In the genomic region with DNA sequence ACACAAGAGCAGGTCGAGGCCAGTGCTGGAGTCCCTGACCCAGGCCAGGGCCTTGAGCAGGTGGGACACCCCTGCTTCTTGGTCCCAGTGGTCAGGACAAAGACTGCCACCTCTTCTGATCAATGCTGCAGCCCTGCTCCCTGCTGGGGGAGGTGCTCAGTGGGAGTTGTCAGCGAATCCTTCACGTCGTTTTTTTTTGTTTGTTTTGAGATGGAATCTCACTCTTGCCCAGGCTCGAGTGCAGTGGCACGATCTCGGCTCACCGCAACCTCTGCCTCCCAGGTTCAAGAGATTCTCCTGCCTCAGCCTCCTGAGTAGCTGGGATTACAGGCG, we compare ENCODE assay signal across 21 cellular contexts. TPM values are rescaled to one million over a fixed set of nuclear protein-coding genes. Genes with fewer than 3 reads are reported as not detected.
DNase-seq lines count a peak whose midpoint lies in the region; ATAC-seq and TF ChIP-seq lines count a peak whose summit lies in the region.
"Had no signal": no experiment of that assay in that cellular context is flagged by ENCODE, and none has a peak within 500 bp of the region (broad histone marks: within the 10 kb centered on the region; RNA-seq: fewer than 3 reads in every experiment).

No MANE protein-coding gene starts in this region.

- H3K4me2 ChIP-seq in mesendoderm (ENCODE audit: low read length) = no peak overlapping the region

- no peak for ATAC-seq in HG03460 (IDR thresholded peaks at IDR 0.05; ENCODE audit: unreplicated experiment)
- ATAC-seq in HG03196 (IDR thresholded peaks at IDR 0.05; ENCODE audit: unreplicated experiment) = no peak
- ATAC-seq: HCT116 had no signal

- H4K5ac ChIP-seq in mesendoderm (ENCODE audit: low read length) = no peak overlapping the region

- H3K36me3 ChIP-seq in breast epithelium (no peaks in the 10 kb centered on the region), mesendoderm (ENCODE audit: control insufficient read depth, insufficient read depth, low read length) (no peaks in the 10 kb centered on the region), stomach (peaks cover 41 to 86% (median 80%) of the 10 kb centered on the region in 4 donors)

- WGBS in mesendoderm (ENCODE audit: extremely low coverage, insufficient coverage, low lambda C conversion rate) = no CpG with 5 or more reads among the region's 9 CpGs
- 69 to 74% (median 71%) methylated on average over 8 to 9 of the region's 9 CpGs for WGBS in stomach, 5 donors

- TF ChIP-seq EP300 in stomach (IDR thresholded peaks at IDR 0.05) = no peak

- H3K4me3 ChIP-seq in breast epithelium = no peak overlapping the region
- H3K4me3 ChIP-seq in mesendoderm (ENCODE audit: low read length) = no peak overlapping the region
- H3K4me3 ChIP-seq in stomach = no peak overlapping the region
- H3K4me3 ChIP-seq: GM23248 had no signal

- H3K4me1 ChIP-seq in breast epithelium (no peaks in the 10 kb centered on the region), mesendoderm (ENCODE audit: control insufficient read depth, low read depth, low read length) (peaks cover 5% of the 10 kb centered on the region), stomach (peaks cover 14 to 25% (median 18%) of the 10 kb centered on the region in 4 donors)

- no peak overlapping the region for H3K4ac ChIP-seq in mesendoderm (ENCODE audit: low read depth, low read length)

- no peaks in the 10 kb centered on the region for H3K79me2 ChIP-seq in mesendoderm (ENCODE audit: control insufficient read depth, insufficient read depth, low read length)

- no peak overlapping the region for H2BK120ac ChIP-seq in mesendoderm (ENCODE audit: low read depth, low read length)

- no peak overlapping the region for H3K9ac ChIP-seq in mesendoderm (ENCODE audit: low read length)
- H3K9ac ChIP-seq: GM23248 had no signal

- H3K27ac Mint-ChIP-seq in MCF 10A (ENCODE audit: low read depth, unreplicated experiment) = no peak overlapping the region

- TF ChIP-seq CTCF in breast epithelium (IDR thresholded peaks at IDR 0.05) = no peak
- no peak for TF ChIP-seq CTCF in MCF 10A (IDR thresholded peaks at IDR 0.05; ENCODE audit: unreplicated experiment)
- TF ChIP-seq CTCF in stomach (IDR thresholded peaks at IDR 0.05) = no peak

- H2BK15ac ChIP-seq in mesendoderm (replicated peaks; ENCODE audit: low read depth) = no peak overlapping the region

- no peaks in the 10 kb centered on the region for H3K9me3 Mint-ChIP-seq in MCF 10A (ENCODE audit: unreplicated experiment)
- H3K9me3 Mint-ChIP-seq: CD8-positive, alpha-beta memory T cell had no signal

- no peak overlapping the region for H3K56ac ChIP-seq in mesendoderm (ENCODE audit: low read length)

- no peaks in the 10 kb centered on the region for H3K79me1 ChIP-seq in mesendoderm (ENCODE audit: low read length)

- H3K27me3 ChIP-seq in breast epithelium = no peaks in the 10 kb centered on the region
- no peaks in the 10 kb centered on the region for H3K27me3 ChIP-seq in mesendoderm (ENCODE audit: insufficient read depth, low read length, poor library complexity)
- H3K27me3 ChIP-seq in stomach = no peaks in the 10 kb centered on the region

- peaks cover 5% of the 10 kb centered on the region for H3K4me1 Mint-ChIP-seq in MCF 10A (ENCODE audit: insufficient read depth, unreplicated experiment)
- H3K4me1 Mint-ChIP-seq: CD8-positive, alpha-beta memory T cell had no signal

- peaks cover 74% of the 10 kb centered on the region for H3K36me3 Mint-ChIP-seq in MCF 10A (ENCODE audit: insufficient read depth, unreplicated experiment)

- H4K8ac ChIP-seq in mesendoderm (ENCODE audit: low read depth, low read length) = no peak overlapping the region

- no peak overlapping the region for H2AK5ac ChIP-seq in mesendoderm (ENCODE audit: low read length)

- no peaks in the 10 kb centered on the region for H3K27me3 Mint-ChIP-seq in MCF 10A (ENCODE audit: insufficient read depth, unreplicated experiment)
- H3K27me3 Mint-ChIP-seq: CD8-positive, alpha-beta memory T cell had no signal

- no peak overlapping the region for H3K4me3 Mint-ChIP-seq in MCF 10A (ENCODE audit: unreplicated experiment)
- H3K4me3 Mint-ChIP-seq: CD8-positive, alpha-beta memory T cell had no signal

- TF ChIP-seq POLR2A in breast epithelium (IDR thresholded peaks at IDR 0.05) (no peak), stomach (IDR thresholded peaks at IDR 0.05) (no peak)

- no peaks in the 10 kb centered on the region for H3K9me3 ChIP-seq in breast epithelium
- no peaks in the 10 kb centered on the region for H3K9me3 ChIP-seq in stomach

- H3K27ac ChIP-seq in breast epithelium (peak overlapping the region; percentile 26 to 71), cingulate gyrus (ENCODE audit: low read depth, low read length) (peak overlapping the region; percentile 32), mesendoderm (ENCODE audit: low read depth, low read length) (no peak overlapping the region), stomach (no peak overlapping the region)
- H3K27ac ChIP-seq: GM23248 had no signal

- no peak overlapping the region for H3K18ac ChIP-seq in mesendoderm (ENCODE audit: low read length)

- POLR2A ChIA-PET in MCF 10A (lab: Yijun Ruan, JAX) = no interaction called here

- DNase-seq in breast epithelium (ENCODE audit: low spot score in 2 of 2) (no peak), MCF 10A (ENCODE audit: unreplicated experiment) (no peak), mesendoderm (peak; percentile 29), NCI-H1417 treated with DMSO at 0.1 percent for 48 hours (lab: John Stamatoyannopoulos, UW) (no peak), stomach (no peak)
- DNase-seq: AML-193; C1 segment of cervical spinal cord; CD8-positive, alpha-beta memory T cell; GM23248; MM.1S; NCI-H1092; NCI-H1436 treated with DMSO at 0.1 percent for 48 hours; NCI-H1930; NCI-H2171; NCI-H345; NCI-H524 treated with DMSO at 0.1 percent for 48 hours; Right ventricle myocardium superior had no signal

- CTCF ChIA-PET in MCF 10A (lab: Yijun Ruan, JAX) = no interaction called here

- H3K23ac ChIP-seq in mesendoderm (ENCODE audit: low read length) = no peak overlapping the region

- intact Hi-C loops in breast epithelium (cut with DNase I; ENCODE audit: low total_unique reads) = no loop called here
- intact Hi-C loops in MCF 10A (cut with micrococcal nuclease) = no loop called here
- intact Hi-C loops in stomach (cut with DNase I; ENCODE audit: low total_unique reads) = no loop called here

- no peak overlapping the region for H2BK5ac ChIP-seq in mesendoderm (ENCODE audit: low read length)

- no TSS peak for BruUV-seq in MCF 10A (replicated peaks; lab: Mats Ljungman, UMichigan)

RNA-seq across cellular contexts. Expression of gene NUP50, which starts 34.7 kb away (rescaled TPM):
- total RNA-seq in breast epithelium (10 to 100 TPM; 40.6 to 53.9 (median 49.2) TPM), MCF 10A (2022) (70.3 and 72.5 TPM in 2 replicates), stomach (100 to 1,000 TPM in 4 of 5 donors, 10 to 100 TPM in 1; 69.9 to 443 (median 162) TPM)
- polyA plus RNA-seq in mesendoderm (2013, experiment 1 of 2) = 68.7 TPM
- 68.1 TPM for polyA plus RNA-seq in mesendoderm (2013, experiment 2 of 2)
- 10 to 100 TPM; 14.6 to 30.4 (median 15.6) TPM for polyA plus RNA-seq in stomach

RNA-seq across cellular contexts. Expression of gene KIAA0930, which starts 42.3 kb away (rescaled TPM):
- total RNA-seq in breast epithelium (10 to 100 TPM; 29.4 to 45.3 (median 35.1) TPM), MCF 10A (2022) (61.9 and 63.4 TPM in 2 replicates), stomach (10 to 100 TPM in 4 of 5 donors, 1 to 10 TPM in 1; 7.1 to 42.3 (median 11.3) TPM)
- polyA plus RNA-seq in mesendoderm (2013, experiment 1 of 2) = 38.5 TPM
- 41.4 TPM for polyA plus RNA-seq in mesendoderm (2013, experiment 2 of 2)
- polyA plus RNA-seq in stomach = 10 to 100 TPM; 21.7 to 26.6 (median 25.2) TPM

Comparison
In these comparisons a context has a peak if more than half of its experiments do, and no peak if none do; other contexts are left out.
1. H3K27ac ChIP-seq: peak in breast epithelium (2 of 2) and cingulate gyrus (single experiment); none in mesendoderm (single experiment) and stomach (0 of 5).